ENCODE assay signal across 19 cellular contexts in genomic region chr1:92922378-92923035, GRCh38. TPM values are rescaled to one million over a fixed set of nuclear protein-coding genes. Genes with fewer than 3 reads are reported as not detected.
A peak's percentile ranks its signal among the peaks of the same experiment; 100 is the strongest.
DNase-seq lines count a peak whose midpoint lies in the region.
"Had no signal": no experiment of that assay in that cellular context is flagged by ENCODE, and none has a peak within 500 bp of the region (broad histone marks: within the 10 kb centered on the region; RNA-seq: fewer than 3 reads in every experiment).

No MANE protein-coding gene starts in this region.

- peaks cover 5 to 22% of the 10 kb centered on the region in 2 donors for H3K4me1 Mint-ChIP-seq in immature natural killer cell
- H3K4me1 Mint-ChIP-seq: stimulated activated effector memory CD8-positive, alpha-beta T cell treated with anti-CD3 and anti-CD28 coated beads, Interleukin-12 subunit alpha, Interleukin-12 subunit beta, amount 100 ng/mL, for 72 hours had no signal

- no peak overlapping the region for H3K4me3 Mint-ChIP-seq in immature natural killer cell
- H3K4me3 Mint-ChIP-seq: activated naive CD4-positive, alpha-beta T cell treated with anti-CD3 and anti-CD28 coated beads, Interleukin-2, amount 50 U/mL, for 24 hours; central memory CD8-positive, alpha-beta T cell; GM23338; naive thymus-derived CD8-positive, alpha-beta T cell; stimulated activated effector memory CD8-positive, alpha-beta T cell treated with anti-CD3 and anti-CD28 coated beads, Interleukin-12 subunit alpha, Interleukin-12 subunit beta, amount 100 ng/mL, for 72 hours; WTC11 had no signal

- H3K9me3 Mint-ChIP-seq in immature natural killer cell = no peaks in the 10 kb centered on the region
- H3K9me3 Mint-ChIP-seq: central memory CD8-positive, alpha-beta T cell; stimulated activated effector memory CD8-positive, alpha-beta T cell treated with anti-CD3 and anti-CD28 coated beads, Interleukin-12 subunit alpha, Interleukin-12 subunit beta, amount 100 ng/mL, for 72 hours had no signal

- no peaks in the 10 kb centered on the region for H3K27me3 ChIP-seq in skeletal muscle satellite cell (ENCODE audit: control insufficient read depth, insufficient read depth, low read length)
- H3K27me3 ChIP-seq: right atrium auricular region had no signal

- H3K9me3 ChIP-seq in skeletal muscle satellite cell (replicated peaks; ENCODE audit: low read length) = no peaks in the 10 kb centered on the region
- H3K9me3 ChIP-seq: right atrium auricular region had no signal

- no peak overlapping the region for H3K4me3 ChIP-seq in skeletal muscle satellite cell (ENCODE audit: low read length)
- H3K4me3 ChIP-seq: GM23338, right atrium auricular region had no signal

- peak overlapping the region; percentile 48 for H3K4me2 ChIP-seq in skeletal muscle satellite cell (ENCODE audit: low read length)
- H3K4me2 ChIP-seq: GM23338 had no signal

- H3K27me3 Mint-ChIP-seq in immature natural killer cell (ENCODE audit: low read depth in 3 of 3) = no peaks in the 10 kb centered on the region
- H3K27me3 Mint-ChIP-seq: activated naive CD4-positive, alpha-beta T cell treated with anti-CD3 and anti-CD28 coated beads, Interleukin-2, amount 50 U/mL, for 24 hours; central memory CD8-positive, alpha-beta T cell; naive thymus-derived CD8-positive, alpha-beta T cell had no signal

- H3K27ac Mint-ChIP-seq in immature natural killer cell = peak overlapping the region in 1 of 6 donors; percentile 68
- H3K27ac Mint-ChIP-seq: activated naive CD4-positive, alpha-beta T cell treated with anti-CD3 and anti-CD28 coated beads, Interleukin-2, amount 50 U/mL, for 24 hours; GM23338; stimulated activated effector memory CD8-positive, alpha-beta T cell treated with anti-CD3 and anti-CD28 coated beads, Interleukin-12 subunit alpha, Interleukin-12 subunit beta, amount 100 ng/mL, for 72 hours; WTC11 had no signal

- peaks cover 5 to 8% (median 5%) of the 10 kb centered on the region in 3 donors for H3K36me3 Mint-ChIP-seq in immature natural killer cell
- H3K36me3 Mint-ChIP-seq: stimulated activated effector memory CD8-positive, alpha-beta T cell treated with anti-CD3 and anti-CD28 coated beads, Interleukin-12 subunit alpha, Interleukin-12 subunit beta, amount 100 ng/mL, for 72 hours had no signal

- H3K9ac ChIP-seq in skeletal muscle satellite cell (ENCODE audit: low read depth, low read length) = peak overlapping the region; percentile 10

- peak; percentile 24 for DNase-seq in NCI-H82 (lab: John Stamatoyannopoulos, UW)
- DNase-seq in NCI-H82 treated with DMSO at 0.1 percent for 48 hours (lab: John Stamatoyannopoulos, UW; ENCODE audit: unreplicated experiment) = no peak
- peak; percentile 76 for DNase-seq in RPMI7951 (ENCODE audit: low read depth)
- peak; percentile 93 for DNase-seq in fibroblast of peridontal ligament (ENCODE audit: extremely low read depth)
- no peak for DNase-seq in immature natural killer cell
- no peak for DNase-seq in islet precursor cell
- no peak for DNase-seq in NCI-H2081 treated with DMSO at 0.1 percent for 48 hours (lab: John Stamatoyannopoulos, UW)
- DNase-seq: activated CD8-positive, alpha-beta memory T cell treated with anti-CD3 and anti-CD28 coated beads, Interleukin-2, amount 50 U/mL, for 4 hours; head of caudate nucleus; left cardiac atrium; naive thymus-derived CD8-positive, alpha-beta T cell; stimulated activated CD4-positive, alpha-beta T cell treated with anti-CD3 and anti-CD28 coated beads, Interleukin-4, amount 100 ng/mL, for 4 hours had no signal

- peaks cover 8% of the 10 kb centered on the region for H3K4me1 ChIP-seq in skeletal muscle satellite cell (ENCODE audit: control insufficient read depth, insufficient read depth, low read length)
- H3K4me1 ChIP-seq: right atrium auricular region had no signal

- no peaks in the 10 kb centered on the region for H3K36me3 ChIP-seq in skeletal muscle satellite cell (ENCODE audit: insufficient read depth, low read length)
- H3K36me3 ChIP-seq: right atrium auricular region had no signal

RNA-seq across cellular contexts. Expression of gene DIPK1A, which starts 38.8 kb away (rescaled TPM):
- total RNA-seq in RPMI7951 (2014; rRNA removed; shearing (Covaris generic)) = 18.3 and 21.3 TPM in 2 replicates
- total RNA-seq in skeletal muscle satellite cell (2012; rRNA removed) = 6.8 and 11.9 TPM in 2 replicates
- 10 to 100 TPM; 10.9 to 32.4 (median 27.0) TPM for polyA plus RNA-seq in immature natural killer cell

Comparison
In these comparisons a context has a peak if more than half of its experiments do, and no peak if none do; other contexts are left out.
1. DNase-seq: peak in NCI-H82 (single experiment), RPMI7951 (single experiment) and fibroblast of peridontal ligament (single experiment); none in NCI-H82 treated with DMSO at 0.1 percent for 48 hours (single experiment), immature natural killer cell (0 of 3), islet precursor cell (single experiment) and NCI-H2081 treated with DMSO at 0.1 percent for 48 hours (single experiment).